Comparison of ENCODE assay signal across 33 cellular contexts in genomic region chr10:34032564-34032963, GRCh38.
"Had no signal": no experiment of that assay in that cellular context is flagged by ENCODE, and none has a peak within 500 bp of the region (broad histone marks: within the 10 kb centered on the region; RNA-seq: fewer than 3 reads in every experiment).

No MANE protein-coding gene starts in this region.

- H3K4me3 ChIP-seq: adrenal gland, ascending aorta, body of pancreas, breast epithelium, cardiac muscle cell had no signal

- FAIRE-seq: astrocyte had no signal

- H3K27ac ChIP-seq: adrenal gland, ascending aorta, body of pancreas, brain microvascular endothelial cell, breast epithelium, cardiac muscle cell had no signal

- DNase-seq: activated effector memory CD4-positive, alpha-beta T cell treated with anti-CD3 and anti-CD28 coated beads, Interleukin-2, amount 50 U/mL, for 16 hours; activated effector memory CD4-positive, alpha-beta T cell treated with Interleukin-2 at 50 U/mL for 16 hours; activated gamma-delta T cell; activated gamma-delta T cell treated with Interleukin-2 at 50 U/mL for 16 hours; activated naive CD4-positive, alpha-beta T cell; activated naive CD4-positive, alpha-beta T cell treated with anti-CD3 and anti-CD28 coated beads for 36 hours; activated naive CD4-positive, alpha-beta T cell treated with anti-CD3 and anti-CD28 coated beads, Interleukin-2, amount 10 ng/mL, durations not matched to agents 7 days and 5 days; activated naive CD4-positive, alpha-beta T cell treated with anti-CD3 and anti-CD28 coated beads, Interleukin-2, amount 50 U/mL, for 16 hours; activated naive CD4-positive, alpha-beta T cell treated with Interleukin-2 at 50 U/mL for 16 hours; activated naive CD8-positive, alpha-beta T cell treated with anti-CD3 and anti-CD28 coated beads for 36 hours; activated naive CD8-positive, alpha-beta T cell treated with anti-CD3 and anti-CD28 coated beads, Interleukin-2, amount 10 ng/mL, durations not matched to agents 7 days and 5 days; activated naive CD8-positive, alpha-beta T cell treated with anti-CD3 and anti-CD28 coated beads, Interleukin-2, amount 50 U/mL, for 24 hours; activated T-cell treated with anti-CD3 and anti-CD28 coated beads, Interleukin-2, amount 50 U/mL, for 1 hour; activated T-cell treated with anti-CD3 and anti-CD28 coated beads, Interleukin-2, amount 50 U/mL, for 24 hours; activated T-cell treated with anti-CD3 and anti-CD28 coated beads, Interleukin-2, amount 50 U/mL, for 4 hours; activated T-cell treated with anti-CD3 and anti-CD28 coated beads, Interleukin-2, amount 50 U/mL, for 48 hours; activated T-cell treated with anti-CD3 and anti-CD28 coated beads, Interleukin-2, amount 50 U/mL, for 72 hours; adrenal gland; amniotic stem cell; amygdala; anterior cingulate cortex; aorta; body of pancreas; brain microvascular endothelial cell; caudate nucleus; central memory CD4-positive, alpha-beta T cell; cerebellar nuclear complex had no signal

- H3K36me3 ChIP-seq: adrenal gland, ascending aorta, brain microvascular endothelial cell, breast epithelium, cardiac muscle cell had no signal

- H3K9me3 ChIP-seq: adrenal gland, ascending aorta, body of pancreas had no signal

- H3K27me3 ChIP-seq: adrenal gland, ascending aorta, body of pancreas, brain microvascular endothelial cell, breast epithelium, cardiac muscle cell had no signal

- ATAC-seq: activated naive CD4-positive, alpha-beta T cell treated with anti-CD3 and anti-CD28 coated beads, Interleukin-2, amount 50 U/mL, for 72 hours; activated naive CD8-positive, alpha-beta T cell treated with anti-CD3 and anti-CD28 coated beads, Interleukin-2, amount 50 U/mL, for 24 hours; activated T-cell treated with anti-CD3 and anti-CD28 coated beads, Interleukin-2, amount 50 U/mL, for 4 hours; activated T-cell treated with anti-CD3 and anti-CD28 coated beads, Interleukin-2, amount 50 U/mL, for 72 hours; activated T-helper 17 cell treated with anti-CD3 and anti-CD28 coated beads, Interleukin-2, amount 50 U/mL, for 72 hours; body of pancreas had no signal

- H3K4me1 ChIP-seq: adrenal gland, body of pancreas had no signal
